In the genomic region with DNA sequence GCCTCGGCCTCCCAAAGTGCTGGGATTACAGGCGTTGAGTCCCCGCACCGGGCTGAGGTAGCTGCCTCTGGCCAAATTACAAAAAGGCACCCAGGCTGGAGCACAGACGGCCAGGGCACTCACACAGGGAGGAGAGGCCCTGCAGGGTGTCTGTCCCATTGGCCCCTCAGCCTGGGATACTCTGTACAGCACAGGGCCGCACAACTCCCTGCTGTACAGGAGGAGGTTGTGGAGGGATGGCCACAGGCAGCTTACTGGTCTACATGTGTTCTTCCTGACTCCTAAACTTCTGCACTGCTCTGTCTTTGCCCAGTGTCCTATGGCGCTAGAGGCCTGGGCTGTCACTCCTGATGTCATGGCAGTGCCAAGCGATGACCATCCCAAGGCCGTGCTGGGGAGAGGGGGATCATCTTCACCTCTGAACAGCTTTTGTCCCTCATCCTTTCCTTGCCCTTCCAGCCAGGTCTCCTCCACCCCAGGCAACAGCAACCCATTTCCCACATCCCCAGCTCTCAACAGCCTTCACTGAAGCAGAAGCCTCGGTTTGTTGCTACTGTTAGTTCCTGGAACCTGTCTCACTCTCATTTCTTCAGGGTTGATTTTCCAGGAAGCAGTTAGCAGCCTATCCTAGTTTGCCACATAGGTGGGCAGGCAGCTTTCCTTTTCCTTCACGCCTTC, we compare ENCODE assay signal across 18 cellular contexts. TPM values are rescaled to one million over a fixed set of nuclear protein-coding genes. Genes with fewer than 3 reads are reported as not detected.
A peak's percentile ranks its signal among the peaks of the same experiment; 100 is the strongest.
DNase-seq lines count a peak whose midpoint lies in the region; ATAC-seq, FAIRE-seq and TF ChIP-seq lines count a peak whose summit lies in the region.
"Had no signal": no experiment of that assay in that cellular context is flagged by ENCODE, and none has a peak within 500 bp of the region (broad histone marks: within the 10 kb centered on the region; RNA-seq: fewer than 3 reads in every experiment).

No MANE protein-coding gene starts in this region.

- H3K79me2 ChIP-seq in HepG2 (ENCODE audit: insufficient read depth, low read length) = peaks cover 28% of the 10 kb centered on the region

- CTCF ChIA-PET in activated naive CD4-positive, alpha-beta T cell treated with anti-CD3 and anti-CD28 coated beads, Interleukin-2, amount 10 ng/mL, durations not matched to agents 7 days and 5 days (lab: Charles Lee) = interaction anchor here (0.6 kb wide), 1 partner anchor 16 kb away, joined by 3 read pairs; no protein-coding TSS in a partner anchor
- CTCF ChIA-PET in activated CD8-positive, alpha-beta T cell treated with anti-CD3 and anti-CD28 coated beads, Interleukin-2, amount 10 ng/mL, durations not matched to agents 7 days and 5 days (lab: Charles Lee) = interaction anchor here (0.9 kb wide), 1 partner anchor 19 kb away, joined by 4 read pairs; no protein-coding TSS in a partner anchor
- CTCF ChIA-PET in HepG2 (lab: Yijun Ruan, JAX; ENCODE audit: low intra/inter-chr PET ratio, low total read pairs) = no interaction called here

- no peak for DNase-seq in activated naive CD4-positive, alpha-beta T cell treated with anti-CD3 and anti-CD28 coated beads, Interleukin-2, amount 10 ng/mL, durations not matched to agents 7 days and 5 days
- DNase-seq in activated naive CD4-positive, alpha-beta T cell treated with anti-CD3 and anti-CD28 coated beads, Interleukin-2, amount 50 U/mL, for 72 hours (ENCODE audit: low spot score in 2 of 2) = no peak
- no peak for DNase-seq in activated CD8-positive, alpha-beta T cell treated with anti-CD3 and anti-CD28 coated beads, Interleukin-2, amount 10 ng/mL, durations not matched to agents 7 days and 5 days
- DNase-seq in mesenteric fat pad (ENCODE audit: low spot score) (peak; percentile 51), CD1c-positive myeloid dendritic cell (ENCODE audit: extremely low spot score) (no peak), HepG2 (ENCODE audit: low spot score) (no peak), sciatic nerve (ENCODE audit: low spot score) (no peak)
- no peak for DNase-seq in stimulated activated CD4-positive, alpha-beta T cell treated with anti-CD3 and anti-CD28 coated beads, Interleukin-4, amount 100 ng/mL, for 4 hours
- DNase-seq: GOT3, NCI-H187, NCI-H446, Right ventricle myocardium superior, trophoblast cell had no signal

- no peak for TF ChIP-seq POLR2A in HepG2 (IDR thresholded peaks at IDR 0.05; ENCODE audit: insufficient read depth in 1 of 2, low read depth in 2 of 2, low read length in 2 of 2)

- WGBS in HepG2 (ENCODE audit: low lambda C conversion rate) = 95% methylated on average over 10 of the region's 11 CpGs

- H3K27me3 ChIP-seq in HepG2 (ENCODE audit: control insufficient read depth in 1 of 2, insufficient read depth in 2 of 2, low read length in 2 of 2) = no peaks in the 10 kb centered on the region; a peak in 1 of 5 replicates
- H3K27me3 ChIP-seq: cardiac muscle cell, dorsolateral prefrontal cortex, gastroesophageal sphincter, MG63 had no signal

- peaks cover 34% of the 10 kb centered on the region for H3K4me1 Mint-ChIP-seq in activated naive CD4-positive, alpha-beta T cell treated with anti-CD3 and anti-CD28 coated beads, Interleukin-2, amount 10 ng/mL, durations not matched to agents 7 days and 5 days
- H3K4me1 Mint-ChIP-seq in activated CD8-positive, alpha-beta T cell treated with anti-CD3 and anti-CD28 coated beads, Interleukin-2, amount 10 ng/mL, durations not matched to agents 7 days and 5 days (ENCODE audit: low read depth) = peaks cover 29% of the 10 kb centered on the region

- no peak for TF ChIP-seq CTCF in HepG2 (CRISPR knock-in tag; IDR thresholded peaks at IDR 0.05)

- H3K27ac Mint-ChIP-seq in activated naive CD4-positive, alpha-beta T cell treated with anti-CD3 and anti-CD28 coated beads, Interleukin-2, amount 10 ng/mL, durations not matched to agents 7 days and 5 days = peak overlapping the region; percentile 79
- peak overlapping the region in 1 of 2 donors; percentile 94 for H3K27ac Mint-ChIP-seq in activated naive CD4-positive, alpha-beta T cell treated with anti-CD3 and anti-CD28 coated beads, Interleukin-2, amount 50 U/mL, for 72 hours
- no peak overlapping the region for H3K27ac Mint-ChIP-seq in activated CD8-positive, alpha-beta T cell treated with anti-CD3 and anti-CD28 coated beads, Interleukin-2, amount 10 ng/mL, durations not matched to agents 7 days and 5 days

- POLR2A ChIA-PET in activated CD8-positive, alpha-beta T cell treated with anti-CD3 and anti-CD28 coated beads, Interleukin-2, amount 10 ng/mL, durations not matched to agents 7 days and 5 days (lab: Charles Lee) = no interaction called here
- POLR2A ChIA-PET in HepG2 (lab: Yijun Ruan, JAX) = interaction anchor here (0.6 kb wide), 1 partner anchor 79 kb away, joined by 3 read pairs; no protein-coding TSS in a partner anchor

- peak overlapping the region; percentile 35 for H3K4me3 Mint-ChIP-seq in activated naive CD4-positive, alpha-beta T cell treated with anti-CD3 and anti-CD28 coated beads, Interleukin-2, amount 10 ng/mL, durations not matched to agents 7 days and 5 days
- H3K4me3 Mint-ChIP-seq in activated CD8-positive, alpha-beta T cell treated with anti-CD3 and anti-CD28 coated beads, Interleukin-2, amount 10 ng/mL, durations not matched to agents 7 days and 5 days = peak overlapping the region; percentile 14

- no peak overlapping the region for H3K9ac ChIP-seq in HepG2 (ENCODE audit: insufficient read depth, low read depth, low read length)

- H3K27me3 Mint-ChIP-seq in activated naive CD4-positive, alpha-beta T cell treated with anti-CD3 and anti-CD28 coated beads, Interleukin-2, amount 10 ng/mL, durations not matched to agents 7 days and 5 days = no peaks in the 10 kb centered on the region
- no peaks in the 10 kb centered on the region for H3K27me3 Mint-ChIP-seq in activated CD8-positive, alpha-beta T cell treated with anti-CD3 and anti-CD28 coated beads, Interleukin-2, amount 10 ng/mL, durations not matched to agents 7 days and 5 days (ENCODE audit: low read depth)

- peaks cover 1 to 5% of the 10 kb centered on the region in 2 experiments; a peak in 1 of 5 replicates for H3K36me3 ChIP-seq in HepG2 (replicated peaks in 1 of 2; ENCODE audit: control insufficient read depth in 1 of 2, insufficient read depth in 2 of 2, low read length in 2 of 2)
- H3K36me3 ChIP-seq: cardiac muscle cell, gastroesophageal sphincter had no signal

- in situ Hi-C loops in HepG2 (cut with HindIII; ENCODE audit: extremely low pct_ligation_motif_present, low pct_unique_long_range_greater_than_20kb) = no loop called here

- H2AFZ ChIP-seq in HepG2 (ENCODE audit: low read length) = no peak overlapping the region

- no peak for TF ChIP-seq EP300 in HepG2 (IDR thresholded peaks at IDR 0.05; ENCODE audit: low read depth in 2 of 2, low read length in 2 of 2)
- TF ChIP-seq EP300 in HepG2 (CRISPR knock-in tag; IDR thresholded peaks at IDR 0.05; ENCODE audit: borderline replicate concordance) = no peak

- TF ChIP-seq RAD21 in HepG2 (CRISPR knock-in tag; IDR thresholded peaks at IDR 0.05) = no peak

- no peak overlapping the region for H3K27ac ChIP-seq in HepG2 (ENCODE audit: extremely low read length, insufficient read depth, low read length)
- H3K27ac ChIP-seq: cardiac muscle cell, dorsolateral prefrontal cortex, gastroesophageal sphincter had no signal

- no peak overlapping the region for H3K4me2 ChIP-seq in HepG2 (ENCODE audit: low read depth, low read length)

- no TSS peak for BruUV-seq in HepG2 (replicated peaks; lab: Mats Ljungman, UMichigan)

- H3K9me3 Mint-ChIP-seq in activated naive CD4-positive, alpha-beta T cell treated with anti-CD3 and anti-CD28 coated beads, Interleukin-2, amount 10 ng/mL, durations not matched to agents 7 days and 5 days = no peaks in the 10 kb centered on the region
- H3K9me3 Mint-ChIP-seq in activated naive CD4-positive, alpha-beta T cell treated with anti-CD3 and anti-CD28 coated beads, Interleukin-2, amount 50 U/mL, for 72 hours = no peaks in the 10 kb centered on the region
- no peaks in the 10 kb centered on the region for H3K9me3 Mint-ChIP-seq in activated CD8-positive, alpha-beta T cell treated with anti-CD3 and anti-CD28 coated beads, Interleukin-2, amount 10 ng/mL, durations not matched to agents 7 days and 5 days (ENCODE audit: insufficient read depth)

- H3K4me1 ChIP-seq in HepG2 (ENCODE audit: insufficient read depth, low read length) = peaks cover 33% of the 10 kb centered on the region

- no peaks in the 10 kb centered on the region for H3K9me3 ChIP-seq in HepG2 (ENCODE audit: low read length)
- H3K9me3 ChIP-seq: gastroesophageal sphincter, MG63 had no signal

- H3K36me3 Mint-ChIP-seq in activated naive CD4-positive, alpha-beta T cell treated with anti-CD3 and anti-CD28 coated beads, Interleukin-2, amount 10 ng/mL, durations not matched to agents 7 days and 5 days = peaks cover 8% of the 10 kb centered on the region
- peaks cover 0 to 19% of the 10 kb centered on the region in 2 donors for H3K36me3 Mint-ChIP-seq in activated naive CD4-positive, alpha-beta T cell treated with anti-CD3 and anti-CD28 coated beads, Interleukin-2, amount 50 U/mL, for 72 hours
- H3K36me3 Mint-ChIP-seq in activated CD8-positive, alpha-beta T cell treated with anti-CD3 and anti-CD28 coated beads, Interleukin-2, amount 10 ng/mL, durations not matched to agents 7 days and 5 days (ENCODE audit: low read depth) = peaks cover 13% of the 10 kb centered on the region

- peaks cover 13% of the 10 kb centered on the region for H4K20me1 ChIP-seq in HepG2 (ENCODE audit: insufficient read depth, low read length)

- H3K4me3 ChIP-seq in HepG2 (replicated peaks in 1 of 3; ENCODE audit: insufficient read depth in 1 of 3, low read depth in 2 of 3, low read length in 3 of 3) = no peak overlapping the region
- H3K4me3 ChIP-seq: cardiac muscle cell, gastroesophageal sphincter had no signal

- intact Hi-C loops in HepG2 (cut with micrococcal nuclease; ENCODE audit: unreplicated experiment) (no loop called here), sciatic nerve (cut with DNase I) (no loop called here)

- no peak for ATAC-seq in activated naive CD4-positive, alpha-beta T cell treated with anti-CD3 and anti-CD28 coated beads, Interleukin-2, amount 50 U/mL, for 72 hours
- no peak for ATAC-seq in activated CD8-positive, alpha-beta T cell treated with anti-CD3 and anti-CD28 coated beads, Interleukin-2, amount 10 ng/mL, durations not matched to agents 7 days and 5 days
- ATAC-seq in HepG2 = no peak
- no peak for ATAC-seq in sciatic nerve
- ATAC-seq: gastroesophageal sphincter had no signal

- no peak for FAIRE-seq in HepG2 (lab: Jason Lieb, UNC)
- FAIRE-seq: GM19239 had no signal

RNA-seq across cellular contexts. Expression of a gene that starts 1.8 kb away (rescaled TPM):
- 10 to 100 TPM; 28.7 to 37.0 TPM for total RNA-seq in activated naive CD4-positive, alpha-beta T cell treated with anti-CD3 and anti-CD28 coated beads, Interleukin-2, amount 50 U/mL, for 72 hours
- total RNA-seq in activated CD8-positive, alpha-beta T cell treated with anti-CD3 and anti-CD28 coated beads, Interleukin-2, amount 10 ng/mL, durations not matched to agents 7 days and 5 days = 10 to 100 TPM; 36.3 to 43.0 TPM
- total RNA-seq in mesenteric fat pad (14.8 TPM), HepG2 (2016; rRNA removed; fragmentation: Illumina TruSeq; extraction: Trizol) (8.8 and 20.9 TPM in 2 replicates), sciatic nerve (31.9 TPM)
- total RNA-seq in HepG2 (2016; cell fraction: cytosol; rRNA removed; fragmentation: Illumina TruSeq; extraction: Trizol; ENCODE audit: low read depth) = 4.0 and 5.8 TPM in 2 replicates
- 8.8 and 21.7 TPM in 2 replicates for total RNA-seq in HepG2 (2016; cell fraction: insoluble cytoplasmic fraction; rRNA removed; fragmentation: Illumina TruSeq; extraction: Trizol)
- total RNA-seq in HepG2 (2016; cell fraction: membrane; rRNA removed; fragmentation: Illumina TruSeq; extraction: Trizol) = 12.3 and 13.7 TPM in 2 replicates
- 13.5 and 15.2 TPM in 2 replicates for total RNA-seq in HepG2 (2016; cell fraction: nucleus; rRNA removed; fragmentation: Illumina TruSeq; extraction: Trizol)
- 8.2 and 9.1 TPM in 2 replicates for polyA plus RNA-seq in HepG2 (2011; rRNA removed)
- polyA plus RNA-seq in HepG2 (2011; cell fraction: cytosol; rRNA removed) = 4.1 and 6.7 TPM in 2 replicates
- 4.3 and 5.9 TPM in 2 replicates for polyA plus RNA-seq in HepG2 (2011; cell fraction: nucleus; rRNA removed)
- 9.5 and 13.5 TPM in 2 replicates for polyA plus RNA-seq in HepG2 (2012)
- 1.5 and 2.1 TPM in 2 replicates for polyA plus RNA-seq in HepG2 (2016; cell fraction: cytosol; fragmentation: Illumina TruSeq; extraction: Trizol; ENCODE audit: low read depth)
- 22.1 and 25.0 TPM in 2 replicates for polyA plus RNA-seq in HepG2 (2016; cell fraction: insoluble cytoplasmic fraction; fragmentation: Illumina TruSeq; extraction: Trizol; ENCODE audit: low read depth)
- 8.3 and 8.5 TPM in 2 replicates for polyA plus RNA-seq in HepG2 (2016; cell fraction: membrane; fragmentation: Illumina TruSeq; extraction: Trizol; ENCODE audit: low read depth)
- 17.3 and 18.4 TPM in 2 replicates for polyA plus RNA-seq in HepG2 (2016; cell fraction: nucleus; fragmentation: Illumina TruSeq; extraction: Trizol; ENCODE audit: insufficient read depth, low read depth)
- polyA minus RNA-seq in HepG2 (2011; rRNA and poly(A)+ RNA removed; ENCODE audit: low replicate concordance) = 7.4 and 18.7 TPM in 2 replicates
- 8.8 and 11.2 TPM in 2 replicates for polyA minus RNA-seq in HepG2 (2011; cell fraction: cytosol; rRNA and poly(A)+ RNA removed)
- polyA minus RNA-seq in HepG2 (2011; cell fraction: nucleus; rRNA and poly(A)+ RNA removed) = 13.7 and 17.5 TPM in 2 replicates
